36 cellular contexts compared by ENCODE assay signal in genomic region chr16:87613961-87614360, GRCh38. TPM values are rescaled to one million over a fixed set of nuclear protein-coding genes. Genes with fewer than 3 reads are reported as not detected.
"Had no signal": no experiment of that assay in that cellular context is flagged by ENCODE, and none has a peak within 500 bp of the region (broad histone marks: within the 10 kb centered on the region; RNA-seq: fewer than 3 reads in every experiment).

No MANE protein-coding gene starts in this region.

- H3K4me3 ChIP-seq: MG63 had no signal

- H3K4me2 ChIP-seq: KMS-11 had no signal

- H3K27me3 ChIP-seq: MG63 had no signal

- DNase-seq: Karpas-422, Kasumi-1, KBM-7, KG1, MG63, MM.1S, MV-4-11, NCI-H1048, NCI-H1092, NCI-H1092 treated with DMSO at 0.1 percent for 48 hours, NCI-H1105, NCI-H1105 treated with DMSO at 0.1 percent for 48 hours, NCI-H1417, NCI-H1417 treated with DMSO at 0.1 percent for 48 hours, NCI-H1436, NCI-H1436 treated with DMSO at 0.1 percent for 48 hours, NCI-H146, NCI-H1694, NCI-H1694 treated with DMSO at 0.1 percent for 48 hours, NCI-H187, NCI-H187 treated with DMSO at 0.1 percent for 48 hours, NCI-H1930, NCI-H2029, NCI-H2029 treated with DMSO at 0.1 percent for 48 hours, NCI-H2081, NCI-H2081 treated with DMSO at 0.1 percent for 48 hours, NCI-H2107, NCI-H2171, NCI-H2171 treated with DMSO at 0.1 percent for 48 hours, NCI-H2227 treated with DMSO at 0.1 percent for 48 hours, NCI-H345, NCI-H446, NCI-H446 treated with DMSO at 0.1 percent for 48 hours had no signal

- H3K36me3 ChIP-seq: MG63 had no signal

- H3K27ac ChIP-seq: KMS-11 had no signal

- H3K9me3 ChIP-seq: MG63 had no signal

RNA-seq across cellular contexts. Expression of gene JPH3, which starts 11.7 kb away (rescaled TPM):
- total RNA-seq: LHCN-M2, MCF 10A had no signal
